24 cellular contexts compared by ENCODE assay signal in the genomic region with DNA sequence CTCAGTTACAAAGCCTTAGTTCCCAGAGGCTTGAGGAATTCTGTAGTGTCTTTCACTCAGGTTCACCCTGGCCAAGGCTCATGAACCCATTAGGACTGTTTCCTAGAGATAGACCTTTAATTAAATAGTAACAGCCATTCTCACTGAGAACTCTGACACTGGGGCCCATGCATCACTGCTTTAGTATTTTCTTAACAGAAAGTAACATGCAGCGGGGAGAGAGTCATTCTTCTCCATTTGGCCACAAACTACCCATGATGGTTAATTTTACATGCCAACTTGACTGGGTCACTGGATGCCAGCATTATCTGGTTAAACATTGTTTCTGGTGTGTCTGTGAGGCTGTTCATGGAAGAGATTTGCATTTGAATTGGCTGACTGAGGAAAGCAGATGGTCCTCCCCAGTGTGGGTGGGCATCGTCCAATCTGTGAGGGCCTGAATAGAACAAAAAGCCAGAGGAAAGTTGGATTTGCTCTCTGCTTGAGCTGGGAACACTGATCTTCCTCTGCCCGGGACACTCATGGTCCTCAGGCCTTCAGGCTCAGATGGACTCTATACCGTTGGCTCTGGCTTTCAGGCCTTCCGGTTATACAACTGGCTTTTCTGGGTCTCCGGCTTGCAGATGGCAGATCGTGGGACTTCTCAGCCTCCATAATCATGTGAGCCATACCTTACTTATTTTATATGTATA. TPM values are rescaled to one million over a fixed set of nuclear protein-coding genes. Genes with fewer than 3 reads are reported as not detected.
DNase-seq lines count a peak whose midpoint lies in the region; ATAC-seq, FAIRE-seq and TF ChIP-seq lines count a peak whose summit lies in the region.
"Had no signal": no experiment of that assay in that cellular context is flagged by ENCODE, and none has a peak within 500 bp of the region (broad histone marks: within the 10 kb centered on the region; RNA-seq: fewer than 3 reads in every experiment).

No MANE protein-coding gene starts in this region.

- H3K9ac ChIP-seq in GM23248: no peak overlapping the region
- H3K9ac ChIP-seq in HepG2 (ENCODE audit: insufficient read depth, low read depth, low read length): no peak overlapping the region
- H3K9ac ChIP-seq: parathyroid adenoma had no signal

- POLR2A ChIA-PET in HepG2 (lab: Yijun Ruan, JAX): no interaction called here

- H3K9me2 ChIP-seq in GM23248 (ENCODE audit: insufficient read depth): no peaks in the 10 kb centered on the region

- intact Hi-C loops in HepG2 (cut with micrococcal nuclease; ENCODE audit: unreplicated experiment): no loop called here

- in situ Hi-C loops in GM23248 (cut with MboI) (no loop called here), astrocyte of the cerebellum (cut with HindIII; ENCODE audit: low sequenced_read_pairs) (no loop called here), HepG2 (cut with HindIII; ENCODE audit: extremely low pct_ligation_motif_present, low pct_unique_long_range_greater_than_20kb) (no loop called here), KBM-7 (cut with MboI; ENCODE audit: low pct_unique_long_range_greater_than_20kb, low sequenced_read_pairs) (loop anchor here (25.0 kb wide), 1 partner anchor 88 kb away; no protein-coding TSS in a partner anchor)

- 0 out of 2 replicates have a peak, but pooled peaks cover 5% of the 10 kb centered on the region for H3K27me3 ChIP-seq in GM23248 (replicated peaks; ENCODE audit: insufficient read depth)
- no peaks in the 10 kb centered on the region; a peak in 1 of 5 replicates for H3K27me3 ChIP-seq in HepG2 (ENCODE audit: control insufficient read depth in 1 of 2, insufficient read depth in 2 of 2, low read length in 2 of 2)

- TF ChIP-seq POLR2A in HepG2 (IDR thresholded peaks at IDR 0.05; ENCODE audit: insufficient read depth in 1 of 2, low read depth in 2 of 2, low read length in 2 of 2): no peak

- TF ChIP-seq RAD21 in HepG2 (CRISPR knock-in tag; IDR thresholded peaks at IDR 0.05): no peak

- H3K36me3 ChIP-seq in GM23248 (ENCODE audit: low read depth): peaks cover 30% of the 10 kb centered on the region
- H3K36me3 ChIP-seq in HepG2 (replicated peaks in 1 of 2; ENCODE audit: control insufficient read depth in 1 of 2, insufficient read depth in 2 of 2, low read length in 2 of 2): peaks cover 1 to 14% of the 10 kb centered on the region in 2 experiments; a peak in 4 of 5 replicates

- H4K20me1 ChIP-seq in GM23248 (ENCODE audit: insufficient read depth) (no peaks in the 10 kb centered on the region), HepG2 (ENCODE audit: insufficient read depth, low read length) (0 out of 2 replicates have a peak, but pooled peaks cover 2% of the 10 kb centered on the region)

- H2AFZ ChIP-seq in GM23248: no peak overlapping the region
- no peak overlapping the region for H2AFZ ChIP-seq in HepG2 (ENCODE audit: low read length)
- H2AFZ ChIP-seq: parathyroid adenoma had no signal

- TF ChIP-seq EP300 in HepG2 (IDR thresholded peaks at IDR 0.05; ENCODE audit: low read depth in 2 of 2, low read length in 2 of 2) (no peak), HepG2 (CRISPR knock-in tag; IDR thresholded peaks at IDR 0.05; ENCODE audit: borderline replicate concordance) (no peak)

- no peak for FAIRE-seq in HepG2 (lab: Jason Lieb, UNC)

- ATAC-seq in HepG2: peak; percentile 52
- ATAC-seq in esophagus mucosa: no peak
- no peak for ATAC-seq in GM21367 (IDR thresholded peaks at IDR 0.05; ENCODE audit: unreplicated experiment)
- ATAC-seq: activated CD4-positive, CD25-positive, alpha-beta regulatory T cell treated with anti-CD3 and anti-CD28 coated beads, Interleukin-2, amount 50 U/mL, for 24 hours had no signal

- DNase-seq in AG10803 (ENCODE audit: low read depth) (peak; percentile 45), GM23248 (peak; percentile 53), astrocyte of the cerebellum (ENCODE audit: low read depth) (peak; percentile 5), HepG2 (ENCODE audit: low spot score) (no peak), KBM-7 (no peak), HuH-7 (ENCODE audit: low spot score) (no peak)
- DNase-seq: AML-193; left ventricle myocardium inferior; MV-4-11; NCI-H1930; SIG-M5; stimulated activated CD4-positive, alpha-beta T cell treated with anti-CD3 and anti-CD28 coated beads, Interleukin-2, amount 100 ng/mL, for 48 hours; T-helper 2 cell had no signal

- H3K4me1 ChIP-seq in GM23248 (ENCODE audit: insufficient read depth) (no peaks in the 10 kb centered on the region), HepG2 (ENCODE audit: insufficient read depth, low read length) (no peaks in the 10 kb centered on the region)
- H3K4me1 ChIP-seq: left ventricle myocardium inferior, parathyroid adenoma had no signal

- 85% methylated on average over 7 of the region's 7 CpGs for WGBS in GM23248 (ENCODE audit: low coverage in 1 of 2, low lambda C conversion rate in 2 of 2, missing lambda C conversion rate in 2 of 2), 2 experiments
- WGBS in HepG2 (ENCODE audit: low lambda C conversion rate): 86% methylated on average over 7 of the region's 7 CpGs

- H3K27ac ChIP-seq in GM23248: no peak overlapping the region
- H3K27ac ChIP-seq in HepG2 (ENCODE audit: extremely low read length, insufficient read depth, low read length): no peak overlapping the region
- H3K27ac ChIP-seq: left ventricle myocardium inferior, parathyroid adenoma had no signal

- H3K4me2 ChIP-seq in GM23248 (ENCODE audit: unreplicated experiment) (no peak overlapping the region), HepG2 (ENCODE audit: low read depth, low read length) (no peak overlapping the region)

- H3K4me3 ChIP-seq in AG10803 (ENCODE audit: low read length) (no peak overlapping the region), GM23248 (no peak overlapping the region), astrocyte of the cerebellum (ENCODE audit: low read depth, low read length) (no peak overlapping the region), HepG2 (replicated peaks in 1 of 3; ENCODE audit: insufficient read depth in 1 of 3, low read depth in 2 of 3, low read length in 3 of 3) (no peak overlapping the region)
- H3K4me3 ChIP-seq: left ventricle myocardium inferior had no signal

- H3K79me2 ChIP-seq in GM23248 (ENCODE audit: insufficient read depth): no peaks in the 10 kb centered on the region
- no peaks in the 10 kb centered on the region for H3K79me2 ChIP-seq in HepG2 (ENCODE audit: insufficient read depth, low read length)
- H3K79me2 ChIP-seq: parathyroid adenoma had no signal

- BruUV-seq in HepG2 (replicated peaks; lab: Mats Ljungman, UMichigan): no TSS peak

- H3K9me3 ChIP-seq in GM23248 (ENCODE audit: low read depth): no peaks in the 10 kb centered on the region
- no peaks in the 10 kb centered on the region for H3K9me3 ChIP-seq in HepG2 (ENCODE audit: low read length)
- H3K9me3 ChIP-seq: left ventricle myocardium inferior had no signal

- TF ChIP-seq CTCF in AG10803 (conservative IDR thresholded peaks at IDR 0.05; ENCODE audit: low read length) (no peak), astrocyte of the cerebellum (IDR thresholded peaks at IDR 0.05; ENCODE audit: low read depth, low read length, missing control alignments) (no peak), HepG2 (CRISPR knock-in tag; IDR thresholded peaks at IDR 0.05) (no peak)

- CTCF ChIA-PET in HepG2 (lab: Yijun Ruan, JAX; ENCODE audit: low intra/inter-chr PET ratio, low total read pairs): no interaction called here

- H3F3A ChIP-seq in GM23248 (ENCODE audit: insufficient read depth): peaks cover 30% of the 10 kb centered on the region; the same call in 1 of the 2 replicates

RNA-seq across cellular contexts. Expression of a gene that starts 5.6 kb away (rescaled TPM):
- not detected in 2 replicates for total RNA-seq in GM23248 (2014; rRNA removed; shearing (Covaris generic))
- polyA plus RNA-seq in GM23248 (2016; fragmentation: Nextera tagmentation; extraction: Ambion mirVana) (not detected in 2 replicates), HepG2 (2011; rRNA removed) (not detected in 2 replicates)
- total RNA-seq in HepG2 (2016; rRNA removed; fragmentation: Illumina TruSeq; extraction: Trizol) (not detected in 2 replicates), esophagus mucosa (not detected)
- not detected in 2 replicates for total RNA-seq in HepG2 (2016; cell fraction: cytosol; rRNA removed; fragmentation: Illumina TruSeq; extraction: Trizol; ENCODE audit: low read depth)
- total RNA-seq in HepG2 (2016; cell fraction: insoluble cytoplasmic fraction; rRNA removed; fragmentation: Illumina TruSeq; extraction: Trizol): not detected in 2 replicates
- not detected in 2 replicates for total RNA-seq in HepG2 (2016; cell fraction: membrane; rRNA removed; fragmentation: Illumina TruSeq; extraction: Trizol)
- total RNA-seq in HepG2 (2016; cell fraction: nucleus; rRNA removed; fragmentation: Illumina TruSeq; extraction: Trizol): not detected in 2 replicates
- not detected in 2 replicates for polyA plus RNA-seq in HepG2 (2011; cell fraction: cytosol; rRNA removed)
- polyA plus RNA-seq in HepG2 (2011; cell fraction: nucleus; rRNA removed): not detected in 2 replicates
- polyA plus RNA-seq in HepG2 (2012): 0.08 TPM in 1 of 2 replicates, not detected in the other
- not detected in 2 replicates for polyA plus RNA-seq in HepG2 (2016; cell fraction: cytosol; fragmentation: Illumina TruSeq; extraction: Trizol; ENCODE audit: low read depth)
- not detected in 2 replicates for polyA plus RNA-seq in HepG2 (2016; cell fraction: insoluble cytoplasmic fraction; fragmentation: Illumina TruSeq; extraction: Trizol; ENCODE audit: low read depth)
- polyA plus RNA-seq in HepG2 (2016; cell fraction: membrane; fragmentation: Illumina TruSeq; extraction: Trizol; ENCODE audit: low read depth): not detected in 2 replicates
- polyA plus RNA-seq in HepG2 (2016; cell fraction: nucleus; fragmentation: Illumina TruSeq; extraction: Trizol; ENCODE audit: insufficient read depth, low read depth): not detected in 2 replicates
- not detected in 2 replicates for polyA minus RNA-seq in HepG2 (2011; rRNA and poly(A)+ RNA removed; ENCODE audit: low replicate concordance)
- polyA minus RNA-seq in HepG2 (2011; cell fraction: cytosol; rRNA and poly(A)+ RNA removed): not detected in 2 replicates
- polyA minus RNA-seq in HepG2 (2011; cell fraction: nucleus; rRNA and poly(A)+ RNA removed): not detected in 2 replicates
- total RNA-seq: activated CD8-positive, alpha-beta memory T cell treated with anti-CD3 and anti-CD28 coated beads for 36 hours; activated T-helper 1 cell treated with anti-CD3 and anti-CD28 coated beads, Interleukin-12 subunit alpha, Interleukin-12 subunit beta, Interleukin-2, Interleukin-4 antibody, amounts not matched to agents 30 ng/mL and 10 ng/mL and 1 ng/mL, durations not matched to agents 14 hours and 24 hours and 36 hours; chondrocyte; fibroblast of villous mesenchyme; left ventricle myocardium inferior; NCI-H460 had no signal

RNA-seq across cellular contexts. Expression of a gene that starts 35.0 kb away (rescaled TPM):
- total RNA-seq in GM23248 (2014; rRNA removed; shearing (Covaris generic)): 166 and 193 TPM in 2 replicates
- polyA plus RNA-seq in GM23248 (2016; fragmentation: Nextera tagmentation; extraction: Ambion mirVana) (120 and 127 TPM in 2 replicates), HepG2 (2011; rRNA removed) (88.3 and 127 TPM in 2 replicates)
- total RNA-seq in HepG2 (2016; rRNA removed; fragmentation: Illumina TruSeq; extraction: Trizol) (79.1 and 131 TPM in 2 replicates), esophagus mucosa (36.1 TPM)
- 8.9 and 10.1 TPM in 2 replicates for total RNA-seq in HepG2 (2016; cell fraction: cytosol; rRNA removed; fragmentation: Illumina TruSeq; extraction: Trizol; ENCODE audit: low read depth)
- 73.2 and 133 TPM in 2 replicates for total RNA-seq in HepG2 (2016; cell fraction: insoluble cytoplasmic fraction; rRNA removed; fragmentation: Illumina TruSeq; extraction: Trizol)
- 25.0 and 32.8 TPM in 2 replicates for total RNA-seq in HepG2 (2016; cell fraction: membrane; rRNA removed; fragmentation: Illumina TruSeq; extraction: Trizol)
- 193 and 214 TPM in 2 replicates for total RNA-seq in HepG2 (2016; cell fraction: nucleus; rRNA removed; fragmentation: Illumina TruSeq; extraction: Trizol)
- 86.7 and 99.4 TPM in 2 replicates for polyA plus RNA-seq in HepG2 (2011; cell fraction: cytosol; rRNA removed)
- polyA plus RNA-seq in HepG2 (2011; cell fraction: nucleus; rRNA removed): 46.5 and 52.3 TPM in 2 replicates
- 118 and 152 TPM in 2 replicates for polyA plus RNA-seq in HepG2 (2012)
- 3.9 and 4.3 TPM in 2 replicates for polyA plus RNA-seq in HepG2 (2016; cell fraction: cytosol; fragmentation: Illumina TruSeq; extraction: Trizol; ENCODE audit: low read depth)
- 55.3 and 62.3 TPM in 2 replicates for polyA plus RNA-seq in HepG2 (2016; cell fraction: insoluble cytoplasmic fraction; fragmentation: Illumina TruSeq; extraction: Trizol; ENCODE audit: low read depth)
- polyA plus RNA-seq in HepG2 (2016; cell fraction: membrane; fragmentation: Illumina TruSeq; extraction: Trizol; ENCODE audit: low read depth): 10.9 and 14.2 TPM in 2 replicates
- 172 and 173 TPM in 2 replicates for polyA plus RNA-seq in HepG2 (2016; cell fraction: nucleus; fragmentation: Illumina TruSeq; extraction: Trizol; ENCODE audit: insufficient read depth, low read depth)
- 37.2 and 147 TPM in 2 replicates for polyA minus RNA-seq in HepG2 (2011; rRNA and poly(A)+ RNA removed; ENCODE audit: low replicate concordance)
- 193 and 200 TPM in 2 replicates for polyA minus RNA-seq in HepG2 (2011; cell fraction: cytosol; rRNA and poly(A)+ RNA removed)
- polyA minus RNA-seq in HepG2 (2011; cell fraction: nucleus; rRNA and poly(A)+ RNA removed): 204 and 223 TPM in 2 replicates

RNA-seq across cellular contexts. Expression of a gene that starts 50.8 kb away (rescaled TPM):
- total RNA-seq in GM23248 (2014; rRNA removed; shearing (Covaris generic)): not detected in 2 replicates
- not detected in 2 replicates for polyA plus RNA-seq in GM23248 (2016; fragmentation: Nextera tagmentation; extraction: Ambion mirVana)
- not detected in 2 replicates for total RNA-seq in HepG2 (2016; rRNA removed; fragmentation: Illumina TruSeq; extraction: Trizol)
- total RNA-seq in HepG2 (2016; cell fraction: cytosol; rRNA removed; fragmentation: Illumina TruSeq; extraction: Trizol; ENCODE audit: low read depth): not detected in 2 replicates
- total RNA-seq in HepG2 (2016; cell fraction: insoluble cytoplasmic fraction; rRNA removed; fragmentation: Illumina TruSeq; extraction: Trizol): not detected in 2 replicates
- total RNA-seq in HepG2 (2016; cell fraction: membrane; rRNA removed; fragmentation: Illumina TruSeq; extraction: Trizol): not detected in 2 replicates
- not detected in 2 replicates for total RNA-seq in HepG2 (2016; cell fraction: nucleus; rRNA removed; fragmentation: Illumina TruSeq; extraction: Trizol)
- not detected in 2 replicates for polyA plus RNA-seq in HepG2 (2011; rRNA removed)
- not detected in 2 replicates for polyA plus RNA-seq in HepG2 (2011; cell fraction: cytosol; rRNA removed)
- polyA plus RNA-seq in HepG2 (2011; cell fraction: nucleus; rRNA removed): not detected in 2 replicates
- not detected in 2 replicates for polyA plus RNA-seq in HepG2 (2012)
- not detected in 2 replicates for polyA plus RNA-seq in HepG2 (2016; cell fraction: cytosol; fragmentation: Illumina TruSeq; extraction: Trizol; ENCODE audit: low read depth)
- polyA plus RNA-seq in HepG2 (2016; cell fraction: insoluble cytoplasmic fraction; fragmentation: Illumina TruSeq; extraction: Trizol; ENCODE audit: low read depth): not detected in 2 replicates
- not detected in 2 replicates for polyA plus RNA-seq in HepG2 (2016; cell fraction: membrane; fragmentation: Illumina TruSeq; extraction: Trizol; ENCODE audit: low read depth)
- not detected in 2 replicates for polyA plus RNA-seq in HepG2 (2016; cell fraction: nucleus; fragmentation: Illumina TruSeq; extraction: Trizol; ENCODE audit: insufficient read depth, low read depth)
- polyA minus RNA-seq in HepG2 (2011; rRNA and poly(A)+ RNA removed; ENCODE audit: low replicate concordance): not detected in 2 replicates
- polyA minus RNA-seq in HepG2 (2011; cell fraction: cytosol; rRNA and poly(A)+ RNA removed): not detected in 2 replicates
- polyA minus RNA-seq in HepG2 (2011; cell fraction: nucleus; rRNA and poly(A)+ RNA removed): not detected in 2 replicates
- not detected for total RNA-seq in esophagus mucosa
- total RNA-seq: activated CD8-positive, alpha-beta memory T cell treated with anti-CD3 and anti-CD28 coated beads for 36 hours; activated T-helper 1 cell treated with anti-CD3 and anti-CD28 coated beads, Interleukin-12 subunit alpha, Interleukin-12 subunit beta, Interleukin-2, Interleukin-4 antibody, amounts not matched to agents 30 ng/mL and 10 ng/mL and 1 ng/mL, durations not matched to agents 14 hours and 24 hours and 36 hours; chondrocyte; fibroblast of villous mesenchyme; left ventricle myocardium inferior; NCI-H460; temporal lobe had no signal
- polyA plus RNA-seq: adipose tissue had no signal

Comparison
In these comparisons a context has a peak if more than half of its experiments do, and no peak if none do; other contexts are left out.
1. DNase-seq: peak in AG10803 (single experiment), GM23248 (single experiment) and astrocyte of the cerebellum (single experiment); none in HepG2 (single experiment), KBM-7 (single experiment) and HuH-7 (single experiment).